In the genomic region with DNA sequence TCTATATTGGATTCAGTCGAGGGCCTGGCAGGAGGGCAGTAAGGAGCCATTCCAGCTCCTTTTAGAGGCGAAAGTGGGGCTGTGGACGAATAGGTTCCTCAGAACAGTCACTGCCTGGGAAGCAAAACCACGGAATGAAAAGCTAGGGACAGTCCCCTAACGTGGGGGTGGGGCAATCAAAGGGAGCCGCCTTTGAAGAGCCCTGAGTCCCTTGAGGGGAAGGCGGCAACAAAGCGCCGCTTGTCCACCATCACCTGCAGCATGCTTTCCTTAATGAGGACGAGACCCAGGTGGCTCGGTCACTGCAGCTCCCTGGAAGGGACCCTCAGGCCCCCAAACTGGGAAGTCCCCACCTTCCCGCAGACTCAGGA, we compare ENCODE assay signal across 1 cellular context.
TF ChIP-seq lines count a peak whose summit lies in the region.

No MANE protein-coding gene starts in this region.

TF ChIP-seq in HepG2, 621 proteins besides CTCF, POLR2A, EP300 and RAD21 (continued from another document and continues in another):
- TF ChIP-seq RARA (CRISPR knock-in tag; IDR thresholded peaks at IDR 0.05) (peak; percentile 49), USF2 (IDR thresholded peaks at IDR 0.05; ENCODE audit: low read depth, low read length) (no peak), USF2 (CRISPR knock-in tag; IDR thresholded peaks at IDR 0.05; ENCODE audit: borderline replicate concordance) (no peak), POLR2G (IDR thresholded peaks at IDR 0.05; ENCODE audit: low read depth, low read length) (peak; percentile 6; the same call in 1 of the 2 replicates), THAP7 (CRISPR knock-in tag; IDR thresholded peaks at IDR 0.05) (no peak), ZBTB38 (CRISPR knock-in tag; IDR thresholded peaks at IDR 0.05) (peak; percentile 66; the same call in 1 of the 2 replicates), PCBP1 (IDR thresholded peaks at IDR 0.05; ENCODE audit: borderline replicate concordance, low read depth, low read length) (no peak), TCF7 (IDR thresholded peaks at IDR 0.05; ENCODE audit: low read depth) (peak; percentile 95), ETV5 (CRISPR knock-in tag; IDR thresholded peaks at IDR 0.05; ENCODE audit: borderline replicate concordance) (peak; percentile 16; the same call in 1 of the 2 replicates), PTBP1 (IDR thresholded peaks at IDR 0.05; ENCODE audit: low read depth, low read length, poor library complexity, severe bottlenecking) (no peak), SP5 (CRISPR knock-in tag; IDR thresholded peaks at IDR 0.05; ENCODE audit: borderline replicate concordance, low read depth) (peak; percentile 51; the same call in 1 of the 2 replicates), TFDP1 (CRISPR knock-in tag; IDR thresholded peaks at IDR 0.05; ENCODE audit: borderline replicate concordance) (peak; percentile 70; the same call in 1 of the 2 replicates), ZNF530 (CRISPR knock-in tag; IDR thresholded peaks at IDR 0.05; ENCODE audit: low read depth) (no peak), AHR (CRISPR knock-in tag; IDR thresholded peaks at IDR 0.05) (no peak), NFKBIZ (CRISPR knock-in tag; IDR thresholded peaks at IDR 0.05) (peak; percentile 96; the same call in 1 of the 2 replicates), BHLHE40 (IDR thresholded peaks at IDR 0.05; ENCODE audit: low read length) (peak; percentile 71; the same call in 1 of the 2 replicates), RBFOX2 (IDR thresholded peaks at IDR 0.05; ENCODE audit: low read depth, low read length) (peak; percentile 53; the same call in 1 of the 2 replicates), CREM (IDR thresholded peaks at IDR 0.05) (peak; percentile 12; the same call in 1 of the 2 replicates), CREM (CRISPR knock-in tag; IDR thresholded peaks at IDR 0.05) (no peak), PRPF4 (IDR thresholded peaks at IDR 0.05; ENCODE audit: low read depth, low read length, poor library complexity, severe bottlenecking) (peak; percentile 28), ZNF687 (CRISPR knock-in tag; IDR thresholded peaks at IDR 0.05) (peak; percentile 8), PATZ1 (CRISPR knock-in tag; IDR thresholded peaks at IDR 0.05) (0 out of 2 replicates have a peak, but pooled peaks have one; percentile 8), RXRB (CRISPR knock-in tag; IDR thresholded peaks at IDR 0.05; ENCODE audit: borderline replicate concordance) (no peak), GABPB1 (CRISPR knock-in tag; IDR thresholded peaks at IDR 0.05) (peak; percentile 26; the same call in 1 of the 2 replicates)
- TF ChIP-seq, protein P1, sequence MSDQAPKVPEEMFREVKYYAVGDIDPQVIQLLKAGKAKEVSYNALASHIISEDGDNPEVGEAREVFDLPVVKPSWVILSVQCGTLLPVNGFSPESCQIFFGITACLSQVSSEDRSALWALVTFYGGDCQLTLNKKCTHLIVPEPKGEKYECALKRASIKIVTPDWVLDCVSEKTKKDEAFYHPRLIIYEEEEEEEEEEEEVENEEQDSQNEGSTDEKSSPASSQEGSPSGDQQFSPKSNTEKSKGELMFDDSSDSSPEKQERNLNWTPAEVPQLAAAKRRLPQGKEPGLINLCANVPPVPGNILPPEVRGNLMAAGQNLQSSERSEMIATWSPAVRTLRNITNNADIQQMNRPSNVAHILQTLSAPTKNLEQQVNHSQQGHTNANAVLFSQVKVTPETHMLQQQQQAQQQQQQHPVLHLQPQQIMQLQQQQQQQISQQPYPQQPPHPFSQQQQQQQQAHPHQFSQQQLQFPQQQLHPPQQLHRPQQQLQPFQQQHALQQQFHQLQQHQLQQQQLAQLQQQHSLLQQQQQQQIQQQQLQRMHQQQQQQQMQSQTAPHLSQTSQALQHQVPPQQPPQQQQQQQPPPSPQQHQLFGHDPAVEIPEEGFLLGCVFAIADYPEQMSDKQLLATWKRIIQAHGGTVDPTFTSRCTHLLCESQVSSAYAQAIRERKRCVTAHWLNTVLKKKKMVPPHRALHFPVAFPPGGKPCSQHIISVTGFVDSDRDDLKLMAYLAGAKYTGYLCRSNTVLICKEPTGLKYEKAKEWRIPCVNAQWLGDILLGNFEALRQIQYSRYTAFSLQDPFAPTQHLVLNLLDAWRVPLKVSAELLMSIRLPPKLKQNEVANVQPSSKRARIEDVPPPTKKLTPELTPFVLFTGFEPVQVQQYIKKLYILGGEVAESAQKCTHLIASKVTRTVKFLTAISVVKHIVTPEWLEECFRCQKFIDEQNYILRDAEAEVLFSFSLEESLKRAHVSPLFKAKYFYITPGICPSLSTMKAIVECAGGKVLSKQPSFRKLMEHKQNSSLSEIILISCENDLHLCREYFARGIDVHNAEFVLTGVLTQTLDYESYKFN (CRISPR knock-in tag; conservative IDR thresholded peaks at IDR 0.05): peak; percentile 17; the same call in 1 of the 2 replicates
- TF ChIP-seq, protein P2, sequence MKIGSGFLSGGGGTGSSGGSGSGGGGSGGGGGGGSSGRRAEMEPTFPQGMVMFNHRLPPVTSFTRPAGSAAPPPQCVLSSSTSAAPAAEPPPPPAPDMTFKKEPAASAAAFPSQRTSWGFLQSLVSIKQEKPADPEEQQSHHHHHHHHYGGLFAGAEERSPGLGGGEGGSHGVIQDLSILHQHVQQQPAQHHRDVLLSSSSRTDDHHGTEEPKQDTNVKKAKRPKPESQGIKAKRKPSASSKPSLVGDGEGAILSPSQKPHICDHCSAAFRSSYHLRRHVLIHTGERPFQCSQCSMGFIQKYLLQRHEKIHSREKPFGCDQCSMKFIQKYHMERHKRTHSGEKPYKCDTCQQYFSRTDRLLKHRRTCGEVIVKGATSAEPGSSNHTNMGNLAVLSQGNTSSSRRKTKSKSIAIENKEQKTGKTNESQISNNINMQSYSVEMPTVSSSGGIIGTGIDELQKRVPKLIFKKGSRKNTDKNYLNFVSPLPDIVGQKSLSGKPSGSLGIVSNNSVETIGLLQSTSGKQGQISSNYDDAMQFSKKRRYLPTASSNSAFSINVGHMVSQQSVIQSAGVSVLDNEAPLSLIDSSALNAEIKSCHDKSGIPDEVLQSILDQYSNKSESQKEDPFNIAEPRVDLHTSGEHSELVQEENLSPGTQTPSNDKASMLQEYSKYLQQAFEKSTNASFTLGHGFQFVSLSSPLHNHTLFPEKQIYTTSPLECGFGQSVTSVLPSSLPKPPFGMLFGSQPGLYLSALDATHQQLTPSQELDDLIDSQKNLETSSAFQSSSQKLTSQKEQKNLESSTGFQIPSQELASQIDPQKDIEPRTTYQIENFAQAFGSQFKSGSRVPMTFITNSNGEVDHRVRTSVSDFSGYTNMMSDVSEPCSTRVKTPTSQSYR (CRISPR knock-in tag; IDR thresholded peaks at IDR 0.05; ENCODE audit: borderline replicate concordance): peak; percentile 94
- TF ChIP-seq, protein P3, sequence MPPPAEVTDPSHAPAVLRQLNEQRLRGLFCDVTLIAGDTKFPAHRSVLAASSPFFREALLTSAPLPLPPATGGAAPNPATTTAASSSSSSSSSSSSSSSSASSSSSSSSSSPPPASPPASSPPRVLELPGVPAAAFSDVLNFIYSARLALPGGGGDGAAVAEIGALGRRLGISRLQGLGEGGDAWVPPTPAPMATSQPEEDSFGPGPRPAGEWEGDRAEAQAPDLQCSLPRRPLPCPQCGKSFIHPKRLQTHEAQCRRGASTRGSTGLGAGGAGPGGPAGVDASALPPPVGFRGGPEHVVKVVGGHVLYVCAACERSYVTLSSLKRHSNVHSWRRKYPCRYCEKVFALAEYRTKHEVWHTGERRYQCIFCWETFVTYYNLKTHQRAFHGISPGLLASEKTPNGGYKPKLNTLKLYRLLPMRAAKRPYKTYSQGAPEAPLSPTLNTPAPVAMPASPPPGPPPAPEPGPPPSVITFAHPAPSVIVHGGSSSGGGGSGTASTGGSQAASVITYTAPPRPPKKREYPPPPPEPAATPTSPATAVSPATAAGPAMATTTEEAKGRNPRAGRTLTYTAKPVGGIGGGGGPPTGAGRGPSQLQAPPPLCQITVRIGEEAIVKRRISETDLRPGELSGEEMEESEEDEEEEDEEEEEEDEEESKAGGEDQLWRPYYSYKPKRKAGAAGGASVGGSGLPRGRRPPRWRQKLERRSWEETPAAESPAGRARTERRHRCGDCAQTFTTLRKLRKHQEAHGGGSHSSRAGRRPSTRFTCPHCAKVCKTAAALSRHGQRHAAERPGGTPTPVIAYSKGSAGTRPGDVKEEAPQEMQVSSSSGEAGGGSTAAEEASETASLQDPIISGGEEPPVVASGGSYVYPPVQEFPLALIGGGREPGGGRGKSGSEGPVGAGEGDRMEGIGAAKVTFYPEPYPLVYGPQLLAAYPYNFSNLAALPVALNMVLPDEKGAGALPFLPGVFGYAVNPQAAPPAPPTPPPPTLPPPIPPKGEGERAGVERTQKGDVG (CRISPR knock-in tag; IDR thresholded peaks at IDR 0.05; ENCODE audit: borderline replicate concordance): 0 out of 2 replicates have a peak, but pooled peaks have one; percentile 19
